Comparison of ENCODE assay signal across 10 cellular contexts in the genomic region with DNA sequence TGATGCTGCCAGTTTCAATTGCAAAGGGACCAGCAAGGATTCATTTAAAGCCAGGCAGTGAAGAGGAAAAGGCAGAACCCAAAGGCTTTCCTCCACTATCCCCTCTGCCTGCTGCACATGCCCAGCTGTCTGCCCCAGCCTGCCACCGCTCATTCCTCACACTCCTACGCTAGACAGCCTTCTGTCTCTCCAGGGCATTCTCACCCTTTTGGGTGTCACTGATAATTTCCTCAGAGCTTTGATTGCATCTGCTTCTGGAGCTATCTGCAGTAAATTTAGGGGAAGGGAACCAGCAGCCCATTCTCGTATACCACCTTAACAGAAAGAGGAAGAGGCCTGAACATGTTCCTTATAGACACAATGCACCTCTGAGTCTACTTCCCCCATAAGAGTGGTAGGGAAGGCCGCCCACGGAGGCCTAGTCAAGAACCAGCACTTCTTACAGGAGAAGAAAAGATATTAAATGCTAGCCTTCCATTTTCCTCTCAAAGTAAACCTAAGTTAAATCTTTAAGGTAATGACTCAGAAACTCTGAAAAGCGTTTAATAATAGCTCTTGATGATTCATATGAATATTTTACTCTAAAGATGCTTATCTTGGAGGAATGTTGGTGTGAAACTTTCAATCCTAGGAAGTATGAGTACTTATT. TPM values are rescaled to one million over a fixed set of nuclear protein-coding genes. Genes with fewer than 3 reads are reported as not detected.
A peak's percentile ranks its signal among the peaks of the same experiment; 100 is the strongest.
DNase-seq lines count a peak whose midpoint lies in the region; ATAC-seq and TF ChIP-seq lines count a peak whose summit lies in the region.
"Had no signal": no experiment of that assay in that cellular context is flagged by ENCODE, and none has a peak within 500 bp of the region (broad histone marks: within the 10 kb centered on the region; RNA-seq: fewer than 3 reads in every experiment).

No MANE protein-coding gene starts in this region.

- TF ChIP-seq CTCF in fibroblast of the aortic adventitia (IDR thresholded peaks at IDR 0.05; ENCODE audit: insufficient read depth, low read length): no peak
- no peak for TF ChIP-seq CTCF in smooth muscle cell (IDR thresholded peaks at IDR 0.05; ENCODE audit: borderline replicate concordance, insufficient read depth, poor library complexity, severe bottlenecking)

- peak; percentile 63 for ATAC-seq in HG03442 (IDR thresholded peaks at IDR 0.05; ENCODE audit: unreplicated experiment)
- ATAC-seq in GM21360 (IDR thresholded peaks at IDR 0.05; ENCODE audit: unreplicated experiment): no peak
- ATAC-seq in GM19023 (IDR thresholded peaks at IDR 0.05; ENCODE audit: unreplicated experiment): no peak
- ATAC-seq: effector memory CD8-positive, alpha-beta T cell had no signal

- DNase-seq in SKM-1 (lab: John Stamatoyannopoulos, UW; ENCODE audit: unreplicated experiment): peak; percentile 63
- DNase-seq in fibroblast of the aortic adventitia (ENCODE audit: low read depth): peak; percentile 58
- no peak for DNase-seq in smooth muscle cell (lab: John Stamatoyannopoulos, UW; ENCODE audit: unreplicated experiment)
- DNase-seq in T-helper 2 cell: no peak
- DNase-seq: effector memory CD8-positive, alpha-beta T cell; kidney; NCI-H2227 treated with DMSO at 0.1 percent for 48 hours had no signal

- H3K27me3 ChIP-seq in smooth muscle cell (ENCODE audit: low read depth): no peaks in the 10 kb centered on the region

- H3K36me3 ChIP-seq in smooth muscle cell (ENCODE audit: low read depth): no peaks in the 10 kb centered on the region

- no peak overlapping the region for H2AFZ ChIP-seq in smooth muscle cell (ENCODE audit: low read depth)

- H3K4me1 ChIP-seq in smooth muscle cell (ENCODE audit: low read depth): no peaks in the 10 kb centered on the region

- no peak overlapping the region for H3K4me3 ChIP-seq in fibroblast of the aortic adventitia (ENCODE audit: low read depth, low read length)
- no peak overlapping the region for H3K4me3 ChIP-seq in smooth muscle cell

- no peaks in the 10 kb centered on the region for H3F3A ChIP-seq in smooth muscle cell (ENCODE audit: low read depth)

- no peaks in the 10 kb centered on the region for H3K79me2 ChIP-seq in smooth muscle cell (ENCODE audit: low read depth)

- peak overlapping the region; percentile 80 for H3K27ac ChIP-seq in smooth muscle cell (ENCODE audit: low read depth)

- peaks cover 4% of the 10 kb centered on the region for H3K9me3 ChIP-seq in smooth muscle cell (replicated peaks; ENCODE audit: low read depth)

- no peak overlapping the region for H3K9ac ChIP-seq in smooth muscle cell (ENCODE audit: low read depth)

- no peaks in the 10 kb centered on the region for H4K20me1 ChIP-seq in smooth muscle cell (ENCODE audit: low read depth)

- H3K4me2 ChIP-seq in smooth muscle cell: no peak overlapping the region

- 63% methylated on average over 6 of the region's 6 CpGs for WGBS in smooth muscle cell (ENCODE audit: low lambda C conversion rate)

RNA-seq across cellular contexts. Expression of a gene that starts 20.9 kb away (rescaled TPM):
- total RNA-seq in fibroblast of the aortic adventitia (ENCODE audit: low replicate concordance): 11.5 and 22.0 TPM in 2 replicates
- 5.6 and 7.8 TPM in 2 replicates for total RNA-seq in smooth muscle cell
- polyA plus RNA-seq in smooth muscle cell: 8.4 and 9.0 TPM in 2 replicates

Comparison
In these comparisons a context has a peak if more than half of its experiments do, and no peak if none do; other contexts are left out.
1. DNase-seq: peak in SKM-1 (single experiment) and fibroblast of the aortic adventitia (single experiment); none in smooth muscle cell (single experiment) and T-helper 2 cell (0 of 5).